In genomic region chr19:47243776-47244547, GRCh38 we compare ENCODE assay signal across 8 cellular contexts. TPM values are rescaled to one million over a fixed set of nuclear protein-coding genes. Genes with fewer than 3 reads are reported as not detected.
DNase-seq lines count a peak whose midpoint lies in the region; ATAC-seq and TF ChIP-seq lines count a peak whose summit lies in the region.

No MANE protein-coding gene starts in this region.

- H3K9me3 ChIP-seq in T-helper 17 cell (ENCODE audit: control insufficient read depth, low read length, poor library complexity, severe bottlenecking) = no peaks in the 10 kb centered on the region

- H3K27ac ChIP-seq in angular gyrus (ENCODE audit: low read depth, low read length) = peak overlapping the region; percentile 35

- peaks cover 20% of the 10 kb centered on the region for H3K4me1 Mint-ChIP-seq in T-helper 17 cell

- H3K27ac Mint-ChIP-seq in T-helper 17 cell = no peak overlapping the region

- H3K27me3 Mint-ChIP-seq in T-helper 17 cell = no peaks in the 10 kb centered on the region

- DNase-seq in GM10266 (ENCODE audit: extremely low spot score) (peak; percentile 92), NCI-H1436 treated with DMSO at 0.1 percent for 48 hours (lab: John Stamatoyannopoulos, UW) (peak; percentile 58), T-helper 17 cell (peak; percentile 78 to 86 (median 85)), hepatic stellate cell (ENCODE audit: low spot score) (peak; percentile 94), retina (peak; percentile 97)

- peak; percentile 100 for TF ChIP-seq CTCF in GM10266 (IDR thresholded peaks at IDR 0.05; ENCODE audit: control insufficient read depth, insufficient read depth, low read depth, missing control alignments)

- peak; percentile 37 for ATAC-seq in HG02571 (IDR thresholded peaks at IDR 0.05; ENCODE audit: unreplicated experiment)
- ATAC-seq in T-helper 17 cell = peak; percentile 55
- ATAC-seq in GM21447 (IDR thresholded peaks at IDR 0.05; ENCODE audit: unreplicated experiment) = no peak

- H3K4me3 Mint-ChIP-seq in T-helper 17 cell = peak overlapping the region; percentile 86

- H3K36me3 Mint-ChIP-seq in T-helper 17 cell (ENCODE audit: low read depth) = no peaks in the 10 kb centered on the region

RNA-seq across cellular contexts. Expression of gene CCDC9, which starts 12.4 kb away (rescaled TPM):
- total RNA-seq in T-helper 17 cell = 10 to 100 TPM; 35.6 to 53.7 TPM

RNA-seq across cellular contexts. Expression of gene BBC3, which starts 13.0 kb away (rescaled TPM):
- total RNA-seq in T-helper 17 cell = 10 to 100 TPM; 32.4 to 40.2 TPM

RNA-seq across cellular contexts. Expression of gene INAFM1, which starts 30.7 kb away (rescaled TPM):
- total RNA-seq in T-helper 17 cell = 1 to 10 TPM; 9.2 to 9.9 TPM
